In the genomic region with DNA sequence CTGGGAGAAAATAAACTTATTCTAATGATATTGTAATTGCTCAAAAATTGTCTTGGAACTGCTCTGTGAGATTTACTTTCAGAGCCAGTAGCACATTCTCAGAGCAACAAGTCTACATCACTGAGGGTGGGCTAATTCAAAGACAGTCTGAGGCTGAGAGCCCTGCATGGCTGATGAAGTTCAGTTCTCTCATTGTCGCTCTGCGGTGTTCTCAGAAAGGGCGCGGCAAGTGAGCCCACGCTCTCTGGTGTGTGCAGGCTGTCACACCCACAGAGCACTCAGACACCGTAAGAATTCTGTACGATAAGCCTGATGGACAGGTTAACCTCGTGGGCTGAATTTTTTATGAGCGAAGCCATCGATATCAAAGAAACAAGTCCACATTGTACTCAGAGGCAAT, we compare ENCODE assay signal across 22 cellular contexts.
"Had no signal": no experiment of that assay in that cellular context is flagged by ENCODE, and none has a peak within 500 bp of the region (broad histone marks: within the 10 kb centered on the region; RNA-seq: fewer than 3 reads in every experiment).

No MANE protein-coding gene starts in this region.

- DNase-seq: activated B cell treated with CpG ODN at 0.5 μM for 24 hours; activated CD4-positive, alpha-beta memory T cell treated with anti-CD3 and anti-CD28 coated beads for 36 hours; activated CD4-positive, alpha-beta T cell treated with anti-CD3 and anti-CD28 coated beads for 1 hour; activated CD4-positive, alpha-beta T cell treated with anti-CD3 and anti-CD28 coated beads, Interleukin-2, amount 10 ng/mL, durations not matched to agents 7 days and 5 days; activated CD8-positive, alpha-beta memory T cell treated with anti-CD3 and anti-CD28 coated beads for 24 hours; activated effector memory CD4-positive, alpha-beta T cell treated with anti-CD3 and anti-CD28 coated beads, Interleukin-2, amount 50 U/mL, for 16 hours; activated naive CD4-positive, alpha-beta T cell treated with anti-CD3 and anti-CD28 coated beads for 36 hours; activated T-cell treated with anti-CD3 and anti-CD28 coated beads, Interleukin-2, amount 50 U/mL, for 4 hours; amygdala; Karpas-422; MM.1S; NCI-H1105; NCI-H1436; NCI-H187; NCI-H2081; NCI-H2171; NCI-H446 treated with DMSO at 0.1 percent for 48 hours; NCI-H526; PC-9; SHP77 treated with DMSO at 0.1 percent for 48 hours; T-helper 17 cell; T-helper 9 cell had no signal

- H3K27ac ChIP-seq: PC-9 had no signal

- H3K4me3 ChIP-seq: PC-9 had no signal

- H2AFZ ChIP-seq: PC-9 had no signal

- H3K4me2 ChIP-seq: PC-9 had no signal
